In the genomic region with DNA sequence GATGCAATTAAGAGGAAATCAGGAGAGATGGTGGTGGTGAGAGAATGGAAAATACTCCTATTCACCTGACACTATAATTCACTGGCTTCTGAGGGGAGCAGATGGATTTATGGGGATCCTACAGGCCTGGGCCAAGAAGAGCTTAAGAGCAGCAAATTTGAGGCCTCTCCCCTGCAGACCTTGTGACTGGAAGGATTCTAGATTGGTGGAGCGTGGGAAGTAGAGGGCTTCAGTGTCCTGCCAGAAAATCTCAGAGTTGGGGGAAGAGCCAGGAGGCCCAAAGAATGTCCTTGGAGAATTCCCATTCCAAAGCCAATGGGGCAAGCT, we compare ENCODE assay signal across 1 cellular context.
TF ChIP-seq lines count a peak whose summit lies in the region.

No MANE protein-coding gene starts in this region.

TF ChIP-seq in HepG2, 621 proteins besides CTCF, POLR2A, EP300 and RAD21:
- TF ChIP-seq ZNF776 (CRISPR knock-in tag; IDR thresholded peaks at IDR 0.05): no peak
- no peak for TF ChIP-seq PLRG1 (conservative IDR thresholded peaks at IDR 0.05)
- no peak for TF ChIP-seq ZNF746 (CRISPR knock-in tag; IDR thresholded peaks at IDR 0.05)
- no peak for TF ChIP-seq ZZZ3 (CRISPR knock-in tag; IDR thresholded peaks at IDR 0.05; ENCODE audit: borderline replicate concordance)
- no peak for TF ChIP-seq SP140L (CRISPR knock-in tag; IDR thresholded peaks at IDR 0.05; ENCODE audit: borderline replicate concordance)
- TF ChIP-seq ZNF598 (CRISPR knock-in tag; IDR thresholded peaks at IDR 0.05; ENCODE audit: borderline replicate concordance): no peak
- TF ChIP-seq ZSCAN9 (CRISPR knock-in tag; IDR thresholded peaks at IDR 0.05; ENCODE audit: borderline replicate concordance): no peak
- no peak for TF ChIP-seq NFKBIZ (CRISPR knock-in tag; IDR thresholded peaks at IDR 0.05)
- TF ChIP-seq SSRP1 (CRISPR knock-in tag; IDR thresholded peaks at IDR 0.05): no peak
- TF ChIP-seq, protein P1, sequence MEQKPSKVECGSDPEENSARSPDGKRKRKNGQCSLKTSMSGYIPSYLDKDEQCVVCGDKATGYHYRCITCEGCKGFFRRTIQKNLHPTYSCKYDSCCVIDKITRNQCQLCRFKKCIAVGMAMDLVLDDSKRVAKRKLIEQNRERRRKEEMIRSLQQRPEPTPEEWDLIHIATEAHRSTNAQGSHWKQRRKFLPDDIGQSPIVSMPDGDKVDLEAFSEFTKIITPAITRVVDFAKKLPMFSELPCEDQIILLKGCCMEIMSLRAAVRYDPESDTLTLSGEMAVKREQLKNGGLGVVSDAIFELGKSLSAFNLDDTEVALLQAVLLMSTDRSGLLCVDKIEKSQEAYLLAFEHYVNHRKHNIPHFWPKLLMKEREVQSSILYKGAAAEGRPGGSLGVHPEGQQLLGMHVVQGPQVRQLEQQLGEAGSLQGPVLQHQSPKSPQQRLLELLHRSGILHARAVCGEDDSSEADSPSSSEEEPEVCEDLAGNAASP (CRISPR knock-in tag; IDR thresholded peaks at IDR 0.05; ENCODE audit: borderline replicate concordance): no peak
- TF ChIP-seq ZNF251 (CRISPR knock-in tag; IDR thresholded peaks at IDR 0.05): no peak
- no peak for TF ChIP-seq CHD4 (IDR thresholded peaks at IDR 0.05; ENCODE audit: borderline replicate concordance, low read length)
- TF ChIP-seq MYNN (CRISPR knock-in tag; IDR thresholded peaks at IDR 0.05; ENCODE audit: low read depth): no peak
- TF ChIP-seq, protein P2, sequence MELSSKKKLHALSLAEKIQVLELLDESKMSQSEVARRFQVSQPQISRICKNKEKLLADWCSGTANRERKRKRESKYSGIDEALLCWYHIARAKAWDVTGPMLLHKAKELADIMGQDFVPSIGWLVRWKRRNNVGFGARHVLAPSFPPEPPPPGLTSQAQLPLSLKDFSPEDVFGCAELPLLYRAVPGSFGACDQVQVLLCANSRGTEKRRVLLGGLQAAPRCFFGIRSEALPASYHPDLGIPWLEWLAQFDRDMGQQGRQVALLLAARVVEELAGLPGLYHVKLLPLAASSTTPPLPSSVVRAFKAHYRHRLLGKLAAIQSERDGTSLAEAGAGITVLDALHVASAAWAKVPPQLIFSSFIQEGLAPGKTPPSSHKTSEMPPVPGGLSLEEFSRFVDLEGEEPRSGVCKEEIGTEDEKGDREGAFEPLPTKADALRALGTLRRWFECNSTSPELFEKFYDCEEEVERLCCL (CRISPR knock-in tag; IDR thresholded peaks at IDR 0.05; ENCODE audit: borderline replicate concordance): no peak
- TF ChIP-seq, protein P3, sequence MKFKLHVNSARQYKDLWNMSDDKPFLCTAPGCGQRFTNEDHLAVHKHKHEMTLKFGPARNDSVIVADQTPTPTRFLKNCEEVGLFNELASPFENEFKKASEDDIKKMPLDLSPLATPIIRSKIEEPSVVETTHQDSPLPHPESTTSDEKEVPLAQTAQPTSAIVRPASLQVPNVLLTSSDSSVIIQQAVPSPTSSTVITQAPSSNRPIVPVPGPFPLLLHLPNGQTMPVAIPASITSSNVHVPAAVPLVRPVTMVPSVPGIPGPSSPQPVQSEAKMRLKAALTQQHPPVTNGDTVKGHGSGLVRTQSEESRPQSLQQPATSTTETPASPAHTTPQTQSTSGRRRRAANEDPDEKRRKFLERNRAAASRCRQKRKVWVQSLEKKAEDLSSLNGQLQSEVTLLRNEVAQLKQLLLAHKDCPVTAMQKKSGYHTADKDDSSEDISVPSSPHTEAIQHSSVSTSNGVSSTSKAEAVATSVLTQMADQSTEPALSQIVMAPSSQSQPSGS (CRISPR knock-in tag; IDR thresholded peaks at IDR 0.05): no peak
- no peak for TF ChIP-seq ZFP82 (CRISPR knock-in tag; IDR thresholded peaks at IDR 0.05; ENCODE audit: borderline replicate concordance)
- TF ChIP-seq, protein P4, sequence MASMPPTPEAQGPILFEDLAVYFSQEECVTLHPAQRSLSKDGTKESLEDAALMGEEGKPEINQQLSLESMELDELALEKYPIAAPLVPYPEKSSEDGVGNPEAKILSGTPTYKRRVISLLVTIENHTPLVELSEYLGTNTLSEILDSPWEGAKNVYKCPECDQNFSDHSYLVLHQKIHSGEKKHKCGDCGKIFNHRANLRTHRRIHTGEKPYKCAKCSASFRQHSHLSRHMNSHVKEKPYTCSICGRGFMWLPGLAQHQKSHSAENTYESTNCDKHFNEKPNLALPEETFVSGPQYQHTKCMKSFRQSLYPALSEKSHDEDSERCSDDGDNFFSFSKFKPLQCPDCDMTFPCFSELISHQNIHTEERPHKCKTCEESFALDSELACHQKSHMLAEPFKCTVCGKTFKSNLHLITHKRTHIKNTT (CRISPR knock-in tag; IDR thresholded peaks at IDR 0.05): no peak
- TF ChIP-seq, protein P5, sequence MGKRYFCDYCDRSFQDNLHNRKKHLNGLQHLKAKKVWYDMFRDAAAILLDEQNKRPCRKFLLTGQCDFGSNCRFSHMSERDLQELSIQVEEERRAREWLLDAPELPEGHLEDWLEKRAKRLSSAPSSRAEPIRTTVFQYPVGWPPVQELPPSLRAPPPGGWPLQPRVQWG (CRISPR knock-in tag; IDR thresholded peaks at IDR 0.05; ENCODE audit: borderline replicate concordance, low read depth): no peak
- no peak for TF ChIP-seq ZKSCAN8 (CRISPR knock-in tag; IDR thresholded peaks at IDR 0.05; ENCODE audit: borderline replicate concordance)
- TF ChIP-seq, protein P6, sequence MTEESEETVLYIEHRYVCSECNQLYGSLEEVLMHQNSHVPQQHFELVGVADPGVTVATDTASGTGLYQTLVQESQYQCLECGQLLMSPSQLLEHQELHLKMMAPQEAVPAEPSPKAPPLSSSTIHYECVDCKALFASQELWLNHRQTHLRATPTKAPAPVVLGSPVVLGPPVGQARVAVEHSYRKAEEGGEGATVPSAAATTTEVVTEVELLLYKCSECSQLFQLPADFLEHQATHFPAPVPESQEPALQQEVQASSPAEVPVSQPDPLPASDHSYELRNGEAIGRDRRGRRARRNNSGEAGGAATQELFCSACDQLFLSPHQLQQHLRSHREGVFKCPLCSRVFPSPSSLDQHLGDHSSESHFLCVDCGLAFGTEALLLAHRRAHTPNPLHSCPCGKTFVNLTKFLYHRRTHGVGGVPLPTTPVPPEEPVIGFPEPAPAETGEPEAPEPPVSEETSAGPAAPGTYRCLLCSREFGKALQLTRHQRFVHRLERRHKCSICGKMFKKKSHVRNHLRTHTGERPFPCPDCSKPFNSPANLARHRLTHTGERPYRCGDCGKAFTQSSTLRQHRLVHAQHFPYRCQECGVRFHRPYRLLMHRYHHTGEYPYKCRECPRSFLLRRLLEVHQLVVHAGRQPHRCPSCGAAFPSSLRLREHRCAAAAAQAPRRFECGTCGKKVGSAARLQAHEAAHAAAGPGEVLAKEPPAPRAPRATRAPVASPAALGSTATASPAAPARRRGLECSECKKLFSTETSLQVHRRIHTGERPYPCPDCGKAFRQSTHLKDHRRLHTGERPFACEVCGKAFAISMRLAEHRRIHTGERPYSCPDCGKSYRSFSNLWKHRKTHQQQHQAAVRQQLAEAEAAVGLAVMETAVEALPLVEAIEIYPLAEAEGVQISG (CRISPR knock-in tag; IDR thresholded peaks at IDR 0.05): no peak
TF ChIP-seq in HepG2: peak in this region for 0.
